18 cellular contexts compared by ENCODE assay signal in genomic region chr1:210531475-210532222, GRCh38.
A peak's percentile ranks its signal among the peaks of the same experiment; 100 is the strongest.
DNase-seq lines count a peak whose midpoint lies in the region; FAIRE-seq and TF ChIP-seq lines count a peak whose summit lies in the region.
"Had no signal": no experiment of that assay in that cellular context is flagged by ENCODE, and none has a peak within 500 bp of the region (broad histone marks: within the 10 kb centered on the region; RNA-seq: fewer than 3 reads in every experiment).

No MANE protein-coding gene starts in this region.

- no peaks in the 10 kb centered on the region for H3F3A ChIP-seq in SK-N-SH (replicated peaks; ENCODE audit: insufficient read depth)

- H3K9ac ChIP-seq in SK-N-SH: no peak overlapping the region
- H3K9ac ChIP-seq: GM23248 had no signal

- CTCF ChIA-PET in SK-N-SH (lab: Yijun Ruan, JAX) (interaction anchor here (0.7 to 2.1 kb wide), 9 partner anchors 8 to 604 kb away, joined by 3 to 7 read pairs (median 4); partner anchors contain the start of gene KCNH1), OCI-LY7 (lab: Charles Lee; ENCODE audit: unreplicated experiment) (no interaction called here)

- H2AFZ ChIP-seq in SK-N-SH (ENCODE audit: low read depth) (no peak overlapping the region), OCI-LY7 (ENCODE audit: low read length) (no peak overlapping the region)
- H2AFZ ChIP-seq: GM23248 had no signal

- H3K9me3 ChIP-seq in SK-N-SH: no peaks in the 10 kb centered on the region
- H3K9me3 ChIP-seq in OCI-LY7 (ENCODE audit: low read length): no peaks in the 10 kb centered on the region
- H3K9me3 ChIP-seq: HAP-1 had no signal

- no peaks in the 10 kb centered on the region for H4K20me1 ChIP-seq in SK-N-SH (ENCODE audit: insufficient read depth)
- no peaks in the 10 kb centered on the region for H4K20me1 ChIP-seq in OCI-LY7 (ENCODE audit: insufficient read depth, low read length)

- H3K4me1 ChIP-seq in SK-N-SH (ENCODE audit: control insufficient read depth in 1 of 2, insufficient read depth in 2 of 2, low read depth in 1 of 2, low read length in 1 of 2) (peaks cover 0 to 60% of the 10 kb centered on the region in 2 experiments; a peak in 2 of 4 replicates), OCI-LY7 (ENCODE audit: insufficient read depth, low read length, poor library complexity, severe bottlenecking) (no peaks in the 10 kb centered on the region)
- H3K4me1 ChIP-seq: HAP-1 had no signal

- peak in 1 of 2 experiments; percentile 63; a peak in 1 of 4 replicates for TF ChIP-seq EP300 in SK-N-SH (IDR thresholded peaks at IDR 0.05; ENCODE audit: borderline replicate concordance in 1 of 2, low read depth in 1 of 2, low read length in 1 of 2)

- H3K9me2 ChIP-seq in SK-N-SH (no peaks in the 10 kb centered on the region), OCI-LY7 (ENCODE audit: insufficient read depth, low read length) (no peaks in the 10 kb centered on the region)

- 2% methylated on average over 3 of the region's 3 CpGs for WGBS in SK-N-SH (ENCODE audit: low lambda C conversion rate)

- no peak for DNase-seq in D721Med (ENCODE audit: insufficient read length, low spot score)
- peak; percentile 43 for DNase-seq in DMS 273 (lab: John Stamatoyannopoulos, UW; ENCODE audit: unreplicated experiment)
- DNase-seq in SK-N-SH: peak; percentile 54
- DNase-seq in fibroblast of peridontal ligament (ENCODE audit: extremely low read depth): peak; percentile 13
- no peak for DNase-seq in OCI-LY7 (ENCODE audit: low spot score)
- no peak for DNase-seq in T-helper 2 cell
- DNase-seq: ACHN; AML-193; CD4-positive, alpha-beta memory T cell; GM23248; IMR-90 had no signal

- intact Hi-C loops in OCI-LY7 (cut with micrococcal nuclease; ENCODE audit: unreplicated experiment): no loop called here

- TF ChIP-seq CTCF in D721Med (IDR thresholded peaks at IDR 0.05; ENCODE audit: insufficient read depth, missing control alignments) (no peak), SK-N-SH (IDR thresholded peaks at IDR 0.05) (no peak), OCI-LY7 (conservative IDR thresholded peaks at IDR 0.05; ENCODE audit: low read length) (no peak)

- H3K36me3 ChIP-seq in SK-N-SH (replicated peaks in 1 of 2; ENCODE audit: control insufficient read depth in 1 of 2, insufficient read depth in 2 of 2, low read length in 1 of 2) (no peaks in the 10 kb centered on the region), OCI-LY7 (ENCODE audit: insufficient read depth, low read length) (no peaks in the 10 kb centered on the region)
- H3K36me3 ChIP-seq: HAP-1 had no signal

- no peak for TF ChIP-seq RAD21 in SK-N-SH (IDR thresholded peaks at IDR 0.05; ENCODE audit: low read length)

- H3K4me2 ChIP-seq in SK-N-SH: no peak overlapping the region
- no peak overlapping the region for H3K4me2 ChIP-seq in OCI-LY7 (ENCODE audit: low read length)

- H3K27ac ChIP-seq in SK-N-SH (ENCODE audit: low read depth in 2 of 2, low read length in 1 of 2) (peak overlapping the region; percentile 12 to 95; a peak in 3 of 4 replicates), OCI-LY7 (ENCODE audit: low read depth, low read length, poor library complexity, severe bottlenecking) (no peak overlapping the region)
- H3K27ac ChIP-seq: C4-2B, GM23248 had no signal

- H3K4me3 ChIP-seq in SK-N-SH (ENCODE audit: low read depth in 2 of 2, low read length in 1 of 2) (no peak overlapping the region), OCI-LY7 (ENCODE audit: low read depth, low read length, poor library complexity, severe bottlenecking) (no peak overlapping the region)
- H3K4me3 ChIP-seq: GM23248, HAP-1, K562 had no signal

- POLR2A ChIA-PET in SK-N-SH (lab: Yijun Ruan, JAX) (interaction anchor here (1.4 kb wide), 1 partner anchor 133 kb away, joined by 4 read pairs; no protein-coding TSS in a partner anchor), OCI-LY7 (lab: Charles Lee) (interaction anchor here (1.2 kb wide), 1 partner anchor 10 kb away, joined by 3 read pairs; no protein-coding TSS in a partner anchor)

- no TSS peak for BruUV-seq in OCI-LY7 (replicated peaks; lab: Mats Ljungman, UMichigan)

- peak; percentile 51 for FAIRE-seq in D721Med (lab: Jason Lieb, UNC)
- FAIRE-seq: A204.1, G401.6, GM12891, GM19239, K562 had no signal

- H3K79me2 ChIP-seq in SK-N-SH (ENCODE audit: insufficient read depth) (no peaks in the 10 kb centered on the region), OCI-LY7 (ENCODE audit: insufficient read depth, low read depth, low read length) (no peaks in the 10 kb centered on the region)

- no peaks in the 10 kb centered on the region for H3K27me3 ChIP-seq in SK-N-SH (ENCODE audit: insufficient read depth)

TF ChIP-seq in SK-N-SH, 30 proteins besides CTCF, POLR2A, EP300 and RAD21 (continues in another document):
- TF ChIP-seq JUND (IDR thresholded peaks at IDR 0.05): no peak
- no peak for TF ChIP-seq IRF3 (IDR thresholded peaks at IDR 0.05; ENCODE audit: low read depth, low read length)
- TF ChIP-seq USF2 (IDR thresholded peaks at IDR 0.05; ENCODE audit: borderline replicate concordance, low read depth, low read length): no peak
- TF ChIP-seq FOXM1 (IDR thresholded peaks at IDR 0.05; ENCODE audit: low read depth): no peak
- TF ChIP-seq POLR2AphosphoS5 (IDR thresholded peaks at IDR 0.05; ENCODE audit: low read depth, low read length): no peak
- no peak for TF ChIP-seq USF1 (IDR thresholded peaks at IDR 0.05; ENCODE audit: borderline replicate concordance, low read depth)
- peak; percentile 59 for TF ChIP-seq FOXJ3 (CRISPR knock-in tag; IDR thresholded peaks at IDR 0.05)
- no peak for TF ChIP-seq TAF1 (IDR thresholded peaks at IDR 0.05; ENCODE audit: borderline replicate concordance, low read depth, low read length)
- no peak for TF ChIP-seq SIN3A (IDR thresholded peaks at IDR 0.05; ENCODE audit: borderline replicate concordance, low read depth, low read length)
- TF ChIP-seq NFIC (IDR thresholded peaks at IDR 0.05; ENCODE audit: borderline replicate concordance): no peak
- TF ChIP-seq NRF1 (IDR thresholded peaks at IDR 0.05; ENCODE audit: low read depth, low read length): no peak
- no peak for TF ChIP-seq RFX5 (IDR thresholded peaks at IDR 0.05; ENCODE audit: low read length)
- TF ChIP-seq EZH2phosphoT487 (IDR thresholded peaks at IDR 0.05; ENCODE audit: borderline replicate concordance, low read depth): no peak
- no peak for TF ChIP-seq SMC3 (IDR thresholded peaks at IDR 0.05; ENCODE audit: low read depth, low read length)
- no peak for TF ChIP-seq GABPA (IDR thresholded peaks at IDR 0.05; ENCODE audit: low read depth)
- TF ChIP-seq TCF12 (IDR thresholded peaks at IDR 0.05): peak; percentile 61; the same call in 1 of the 2 replicates
- TF ChIP-seq GATA2 (CRISPR knock-in tag; IDR thresholded peaks at IDR 0.05): peak; percentile 20
- no peak for TF ChIP-seq TEAD4 (IDR thresholded peaks at IDR 0.05; ENCODE audit: borderline replicate concordance, insufficient read depth)
- TF ChIP-seq ZBTB33 (IDR thresholded peaks at IDR 0.05; ENCODE audit: borderline replicate concordance, low read depth): no peak
- peak; percentile 25 for TF ChIP-seq PBX3 (IDR thresholded peaks at IDR 0.05)

Comparison
In these comparisons a context has a peak if more than half of its experiments do, and no peak if none do; other contexts are left out.
1. DNase-seq: peak in DMS 273 (single experiment), SK-N-SH (single experiment) and fibroblast of peridontal ligament (single experiment); none in D721Med (single experiment), OCI-LY7 (single experiment) and T-helper 2 cell (0 of 5).